In the genomic region with DNA sequence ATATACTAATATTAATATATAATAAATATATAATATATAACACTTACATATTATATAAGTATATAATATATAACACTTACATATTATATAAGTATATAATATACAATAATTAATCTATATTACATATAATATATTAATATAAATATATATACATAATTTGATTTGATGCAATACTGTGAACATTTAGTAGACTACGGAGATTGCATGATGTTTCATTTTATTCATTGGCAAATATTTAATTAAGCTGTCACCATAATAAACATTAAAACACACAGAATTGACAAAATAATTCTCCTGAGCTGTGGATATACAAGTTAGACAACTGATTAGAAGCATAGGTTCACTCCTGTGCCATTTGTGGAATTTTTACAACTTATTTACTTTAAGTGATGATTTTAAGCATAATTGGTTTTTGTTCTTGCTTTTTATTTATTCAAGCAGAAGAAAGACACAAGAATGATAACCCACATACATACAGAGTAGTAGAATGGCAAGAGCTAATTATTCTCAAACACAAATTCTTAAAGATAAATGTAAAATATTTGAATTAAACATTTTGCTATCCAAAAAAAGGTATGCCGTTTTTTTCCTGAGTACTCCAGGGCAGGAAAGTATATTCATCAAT, we compare ENCODE assay signal across 1 cellular context.
A peak's percentile ranks its signal among the peaks of the same experiment; 100 is the strongest.
TF ChIP-seq lines count a peak whose summit lies in the region.

No MANE protein-coding gene starts in this region.

TF ChIP-seq in K562, 482 proteins besides CTCF, POLR2A, EP300 and RAD21 (continued from another document):
- TF ChIP-seq EP400 (IDR thresholded peaks at IDR 0.05) (peak; percentile 25; the same call in 1 of the 2 replicates), ZSCAN29 (IDR thresholded peaks at IDR 0.05) (no peak), ELF4 (CRISPR knock-in tag; IDR thresholded peaks at IDR 0.05) (no peak), GATAD2B (IDR thresholded peaks at IDR 0.05; ENCODE audit: borderline replicate concordance) (peak; percentile 54; the same call in 1 of the 2 replicates), ZNF232 (CRISPR knock-in tag; IDR thresholded peaks at IDR 0.05) (no peak), ZNF217 (CRISPR knock-in tag; IDR thresholded peaks at IDR 0.05) (no peak)
- TF ChIP-seq, protein P1, sequence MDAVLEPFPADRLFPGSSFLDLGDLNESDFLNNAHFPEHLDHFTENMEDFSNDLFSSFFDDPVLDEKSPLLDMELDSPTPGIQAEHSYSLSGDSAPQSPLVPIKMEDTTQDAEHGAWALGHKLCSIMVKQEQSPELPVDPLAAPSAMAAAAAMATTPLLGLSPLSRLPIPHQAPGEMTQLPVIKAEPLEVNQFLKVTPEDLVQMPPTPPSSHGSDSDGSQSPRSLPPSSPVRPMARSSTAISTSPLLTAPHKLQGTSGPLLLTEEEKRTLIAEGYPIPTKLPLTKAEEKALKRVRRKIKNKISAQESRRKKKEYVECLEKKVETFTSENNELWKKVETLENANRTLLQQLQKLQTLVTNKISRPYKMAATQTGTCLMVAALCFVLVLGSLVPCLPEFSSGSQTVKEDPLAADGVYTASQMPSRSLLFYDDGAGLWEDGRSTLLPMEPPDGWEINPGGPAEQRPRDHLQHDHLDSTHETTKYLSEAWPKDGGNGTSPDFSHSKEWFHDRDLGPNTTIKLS (IDR thresholded peaks at IDR 0.05; ENCODE audit: borderline replicate concordance, low read depth), result no peak
